ENCODE assay signal across 32 cellular contexts in genomic region chr16:79844603-79845002, GRCh38.
DNase-seq lines count a peak whose midpoint lies in the region; ATAC-seq and TF ChIP-seq lines count a peak whose summit lies in the region.
"Had no signal": no experiment of that assay in that cellular context is flagged by ENCODE, and none has a peak within 500 bp of the region (broad histone marks: within the 10 kb centered on the region; RNA-seq: fewer than 3 reads in every experiment).

No MANE protein-coding gene starts in this region.

- H3K4me3 Mint-ChIP-seq in activated CD8-positive, alpha-beta memory T cell treated with anti-CD3 and anti-CD28 coated beads, Interleukin-2, amount 10 ng/mL, durations not matched to agents 7 days and 5 days, result no peak overlapping the region
- no peak overlapping the region for H3K4me3 Mint-ChIP-seq in neural progenitor cell
- H3K4me3 Mint-ChIP-seq: activated naive CD8-positive, alpha-beta T cell treated with anti-CD3 and anti-CD28 coated beads for 36 hours; CD8-positive, alpha-beta T cell; immature natural killer cell; natural killer cell had no signal

- CTCF ChIA-PET in activated CD8-positive, alpha-beta memory T cell treated with anti-CD3 and anti-CD28 coated beads, Interleukin-2, amount 10 ng/mL, durations not matched to agents 7 days and 5 days (lab: Charles Lee), result no interaction called here
- CTCF ChIA-PET in OCI-LY7 (lab: Charles Lee; ENCODE audit: unreplicated experiment), result no interaction called here

- H3K4me3 ChIP-seq in OCI-LY7 (ENCODE audit: low read depth, low read length, poor library complexity, severe bottlenecking) (no peak overlapping the region), neural progenitor cell (no peak overlapping the region), smooth muscle cell (no peak overlapping the region)
- H3K4me3 ChIP-seq: coronary artery, mucosa of descending colon, sigmoid colon, tibial artery had no signal

- no peak for ATAC-seq in activated CD8-positive, alpha-beta memory T cell treated with anti-CD3 and anti-CD28 coated beads, Interleukin-2, amount 10 ng/mL, durations not matched to agents 7 days and 5 days
- ATAC-seq in GM21447 (IDR thresholded peaks at IDR 0.05; ENCODE audit: unreplicated experiment) (peak; percentile 7), GM18505 (IDR thresholded peaks at IDR 0.05; ENCODE audit: unreplicated experiment) (no peak)
- ATAC-seq: CD8-positive, alpha-beta T cell; left colon; mucosa of descending colon; natural killer cell; Right ventricle myocardium inferior; SK-N-SH treated with all-trans-retinoic acid at 6 μM for 48 hours had no signal

- no peak overlapping the region for H2AFZ ChIP-seq in OCI-LY7 (ENCODE audit: low read length)
- no peak overlapping the region for H2AFZ ChIP-seq in neural progenitor cell (replicated peaks)
- H2AFZ ChIP-seq in smooth muscle cell (ENCODE audit: low read depth), result no peak overlapping the region

- H3K36me3 ChIP-seq in OCI-LY7 (ENCODE audit: insufficient read depth, low read length) (no peaks in the 10 kb centered on the region), neural progenitor cell (no peaks in the 10 kb centered on the region), smooth muscle cell (ENCODE audit: low read depth) (no peaks in the 10 kb centered on the region)
- H3K36me3 ChIP-seq: sigmoid colon, tibial artery had no signal

- no peak overlapping the region for H3K27ac ChIP-seq in OCI-LY7 (ENCODE audit: low read depth, low read length, poor library complexity, severe bottlenecking)
- no peak overlapping the region for H3K27ac ChIP-seq in neural progenitor cell
- H3K27ac ChIP-seq in smooth muscle cell (ENCODE audit: low read depth), result no peak overlapping the region
- H3K27ac ChIP-seq: coronary artery, epithelial cell of prostate, sigmoid colon, tibial artery, VCaP had no signal

- peaks cover 13% of the 10 kb centered on the region for H3K36me3 Mint-ChIP-seq in activated CD8-positive, alpha-beta memory T cell treated with anti-CD3 and anti-CD28 coated beads, Interleukin-2, amount 10 ng/mL, durations not matched to agents 7 days and 5 days
- no peaks in the 10 kb centered on the region for H3K36me3 Mint-ChIP-seq in neural progenitor cell
- H3K36me3 Mint-ChIP-seq: activated naive CD8-positive, alpha-beta T cell treated with anti-CD3 and anti-CD28 coated beads for 36 hours; CD8-positive, alpha-beta T cell; immature natural killer cell; natural killer cell had no signal

- POLR2A ChIA-PET in OCI-LY7 (lab: Charles Lee), result no interaction called here

- H3K4me2 ChIP-seq in OCI-LY7 (ENCODE audit: low read length), result peak overlapping the region; percentile 46
- no peak overlapping the region for H3K4me2 ChIP-seq in neural progenitor cell
- no peak overlapping the region for H3K4me2 ChIP-seq in smooth muscle cell

- H3K9me2 ChIP-seq in OCI-LY7 (ENCODE audit: insufficient read depth, low read length), result no peaks in the 10 kb centered on the region

- H3K9ac ChIP-seq in neural progenitor cell (no peak overlapping the region), smooth muscle cell (ENCODE audit: low read depth) (no peak overlapping the region)

- H4K20me1 ChIP-seq in OCI-LY7 (ENCODE audit: insufficient read depth, low read length) (no peaks in the 10 kb centered on the region), neural progenitor cell (ENCODE audit: low read depth) (no peaks in the 10 kb centered on the region), smooth muscle cell (ENCODE audit: low read depth) (no peaks in the 10 kb centered on the region)

- 90% methylated on average over 3 of the region's 3 CpGs for WGBS in smooth muscle cell (ENCODE audit: low lambda C conversion rate)

- no peak for TF ChIP-seq CTCF in OCI-LY7 (conservative IDR thresholded peaks at IDR 0.05; ENCODE audit: low read length)
- TF ChIP-seq CTCF in neural progenitor cell (IDR thresholded peaks at IDR 0.05), result no peak
- TF ChIP-seq CTCF in smooth muscle cell (IDR thresholded peaks at IDR 0.05; ENCODE audit: borderline replicate concordance, insufficient read depth, poor library complexity, severe bottlenecking), result no peak

- H3K4me1 ChIP-seq in OCI-LY7 (ENCODE audit: insufficient read depth, low read length, poor library complexity, severe bottlenecking), result peaks cover 16% of the 10 kb centered on the region
- no peaks in the 10 kb centered on the region for H3K4me1 ChIP-seq in neural progenitor cell
- no peaks in the 10 kb centered on the region for H3K4me1 ChIP-seq in smooth muscle cell (ENCODE audit: low read depth)

- no TSS peak for BruUV-seq in OCI-LY7 (replicated peaks; lab: Mats Ljungman, UMichigan)

- no peaks in the 10 kb centered on the region for H3K9me3 ChIP-seq in OCI-LY7 (ENCODE audit: low read length)
- no peaks in the 10 kb centered on the region for H3K9me3 ChIP-seq in neural progenitor cell (ENCODE audit: low read depth)
- no peaks in the 10 kb centered on the region for H3K9me3 ChIP-seq in smooth muscle cell (replicated peaks; ENCODE audit: low read depth)
- H3K9me3 ChIP-seq: mucosa of descending colon, sigmoid colon, tibial artery had no signal

- peak overlapping the region; percentile 3 for H3K27ac Mint-ChIP-seq in activated CD8-positive, alpha-beta memory T cell treated with anti-CD3 and anti-CD28 coated beads, Interleukin-2, amount 10 ng/mL, durations not matched to agents 7 days and 5 days
- H3K27ac Mint-ChIP-seq in neural progenitor cell, result peak overlapping the region; percentile 75
- H3K27ac Mint-ChIP-seq: activated naive CD8-positive, alpha-beta T cell treated with anti-CD3 and anti-CD28 coated beads for 36 hours; CD8-positive, alpha-beta T cell; immature natural killer cell; natural killer cell had no signal

- no peak for DNase-seq in activated CD8-positive, alpha-beta memory T cell treated with anti-CD3 and anti-CD28 coated beads, Interleukin-2, amount 10 ng/mL, durations not matched to agents 7 days and 5 days
- no peak for DNase-seq in activated CD8-positive, alpha-beta memory T cell treated with anti-CD3 and anti-CD28 coated beads, Interleukin-2, amount 50 U/mL, for 4 hours
- DNase-seq in OCI-LY7 (ENCODE audit: low spot score) (no peak), neural progenitor cell (ENCODE audit: low spot score) (no peak), SW 1271 (lab: John Stamatoyannopoulos, UW) (no peak), smooth muscle cell (lab: John Stamatoyannopoulos, UW; ENCODE audit: unreplicated experiment) (no peak)
- DNase-seq: activated gamma-delta T cell; activated naive CD8-positive, alpha-beta T cell treated with anti-CD3 and anti-CD28 coated beads for 36 hours; aorta; CD8-positive, alpha-beta T cell; effector memory CD4-positive, alpha-beta T cell; EL; GOT3; immature natural killer cell; KBM-7; left colon; mucosa of descending colon; natural killer cell; NCI-H1105 treated with DMSO at 0.1 percent for 48 hours; NCI-H2029; NCI-H510A treated with DMSO at 0.1 percent for 48 hours; OCI-M1; sigmoid colon; stimulated activated CD4-positive, alpha-beta T cell treated with anti-CD3 and anti-CD28 coated beads, Interleukin-4, amount 100 ng/mL, for 1 hour; tibial artery had no signal

- peaks cover 2% of the 10 kb centered on the region for H3K27me3 Mint-ChIP-seq in activated CD8-positive, alpha-beta memory T cell treated with anti-CD3 and anti-CD28 coated beads, Interleukin-2, amount 10 ng/mL, durations not matched to agents 7 days and 5 days
- peaks cover under 1% of the 10 kb centered on the region for H3K27me3 Mint-ChIP-seq in neural progenitor cell (ENCODE audit: insufficient read depth, low read depth)

- H3F3A ChIP-seq in neural progenitor cell (ENCODE audit: low read depth) (no peaks in the 10 kb centered on the region), smooth muscle cell (ENCODE audit: low read depth) (no peaks in the 10 kb centered on the region)

- intact Hi-C loops in OCI-LY7 (cut with micrococcal nuclease; ENCODE audit: unreplicated experiment), result no loop called here

- H3K27me3 ChIP-seq in neural progenitor cell (no peaks in the 10 kb centered on the region), smooth muscle cell (ENCODE audit: low read depth) (no peaks in the 10 kb centered on the region)
- H3K27me3 ChIP-seq: sigmoid colon, tibial artery had no signal

- no peak for TF ChIP-seq POLR2A in GM18505 (IDR thresholded peaks at IDR 0.05; ENCODE audit: borderline replicate concordance, extremely low read depth, insufficient read depth, insufficient read length)

- peaks cover 6% of the 10 kb centered on the region for H3K9me3 Mint-ChIP-seq in activated CD8-positive, alpha-beta memory T cell treated with anti-CD3 and anti-CD28 coated beads, Interleukin-2, amount 10 ng/mL, durations not matched to agents 7 days and 5 days (ENCODE audit: low read depth)
- peaks cover 3% of the 10 kb centered on the region for H3K9me3 Mint-ChIP-seq in neural progenitor cell
- H3K9me3 Mint-ChIP-seq: activated naive CD8-positive, alpha-beta T cell treated with anti-CD3 and anti-CD28 coated beads for 36 hours; CD8-positive, alpha-beta T cell; immature natural killer cell; natural killer cell had no signal

- H3K79me2 ChIP-seq in OCI-LY7 (ENCODE audit: insufficient read depth, low read depth, low read length) (no peaks in the 10 kb centered on the region), neural progenitor cell (ENCODE audit: low read depth) (no peaks in the 10 kb centered on the region), smooth muscle cell (ENCODE audit: low read depth) (no peaks in the 10 kb centered on the region)

- H3K4me1 Mint-ChIP-seq in activated CD8-positive, alpha-beta memory T cell treated with anti-CD3 and anti-CD28 coated beads, Interleukin-2, amount 10 ng/mL, durations not matched to agents 7 days and 5 days, result peaks cover 36% of the 10 kb centered on the region
- peaks cover 8% of the 10 kb centered on the region for H3K4me1 Mint-ChIP-seq in neural progenitor cell
- H3K4me1 Mint-ChIP-seq: immature natural killer cell had no signal
